13 cellular contexts compared by ENCODE assay signal in the genomic region with DNA sequence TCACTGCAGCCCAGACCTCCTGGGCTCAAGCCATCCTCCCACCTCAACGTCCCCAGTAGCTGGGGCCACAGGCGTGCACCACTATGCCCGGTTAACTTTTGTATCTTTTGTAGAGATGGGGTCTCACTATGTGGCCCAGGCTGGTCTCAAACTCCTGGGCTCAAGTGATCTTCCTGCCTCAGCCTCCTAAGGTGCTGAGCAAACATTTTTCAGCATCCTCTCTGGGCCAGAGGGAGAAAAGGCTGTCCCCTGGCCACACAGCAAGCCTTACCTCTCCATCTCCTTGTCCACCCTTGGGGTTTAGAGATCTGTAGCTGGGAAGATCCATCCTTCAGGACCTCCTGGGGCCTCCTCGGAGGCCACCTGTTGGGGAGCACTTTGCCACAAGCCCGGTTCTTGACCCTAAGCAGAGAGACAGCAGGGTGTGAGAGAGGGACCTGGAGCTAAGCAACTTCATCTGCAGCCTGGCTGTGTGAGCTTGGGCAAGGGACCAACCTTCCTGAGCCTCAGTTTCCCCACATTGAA.
"Had no signal": no experiment of that assay in that cellular context is flagged by ENCODE, and none has a peak within 500 bp of the region (broad histone marks: within the 10 kb centered on the region; RNA-seq: fewer than 3 reads in every experiment).

No MANE protein-coding gene starts in this region.

- DNase-seq: NCI-H2029, NCI-H510A had no signal

- H3K36me3 Mint-ChIP-seq: activated naive CD4-positive, alpha-beta T cell treated with anti-CD3 and anti-CD28 coated beads, Interleukin-2, amount 10 ng/mL, durations not matched to agents 7 days and 5 days; activated naive CD8-positive, alpha-beta T cell treated with anti-CD3 and anti-CD28 coated beads for 36 hours had no signal

- H3K9me3 Mint-ChIP-seq: activated CD4-positive, alpha-beta memory T cell treated with anti-CD3 and anti-CD28 coated beads, Interleukin-2, amount 10 ng/mL, durations not matched to agents 7 days and 5 days; activated naive CD4-positive, alpha-beta T cell treated with anti-CD3 and anti-CD28 coated beads, Interleukin-2, amount 10 ng/mL, durations not matched to agents 7 days and 5 days; activated naive CD8-positive, alpha-beta T cell treated with anti-CD3 and anti-CD28 coated beads for 36 hours; activated T-helper 2 cell treated with anti-CD3 and anti-CD28 coated beads, Interferon-gamma antibody, Interleukin-2, Interleukin-4, amounts not matched to agents 10 μg/mL and 5 μg/mL and 100 μg/mL, durations not matched to agents 14 hours and 24 hours and 36 hours had no signal

- H3K27me3 Mint-ChIP-seq: activated CD4-positive, alpha-beta memory T cell treated with anti-CD3 and anti-CD28 coated beads, Interleukin-2, amount 10 ng/mL, durations not matched to agents 7 days and 5 days had no signal

- H3K4me3 Mint-ChIP-seq: activated CD4-positive, alpha-beta memory T cell treated with anti-CD3 and anti-CD28 coated beads, Interleukin-2, amount 10 ng/mL, durations not matched to agents 7 days and 5 days; activated naive CD4-positive, alpha-beta T cell treated with anti-CD3 and anti-CD28 coated beads, Interleukin-2, amount 10 ng/mL, durations not matched to agents 7 days and 5 days; activated naive CD8-positive, alpha-beta T cell treated with anti-CD3 and anti-CD28 coated beads for 36 hours; T-helper 17 cell had no signal

- H3K27me3 ChIP-seq: brain microvascular endothelial cell, cardiac muscle cell, MG63, SJSA1 had no signal

- H3K27ac ChIP-seq: brain microvascular endothelial cell, cardiac muscle cell, SJSA1 had no signal

- H3K27ac Mint-ChIP-seq: activated CD4-positive, alpha-beta memory T cell treated with anti-CD3 and anti-CD28 coated beads, Interleukin-2, amount 10 ng/mL, durations not matched to agents 7 days and 5 days; activated naive CD4-positive, alpha-beta T cell treated with anti-CD3 and anti-CD28 coated beads, Interleukin-2, amount 10 ng/mL, durations not matched to agents 7 days and 5 days; activated naive CD8-positive, alpha-beta T cell treated with anti-CD3 and anti-CD28 coated beads for 36 hours; activated T-helper 2 cell treated with anti-CD3 and anti-CD28 coated beads, Interferon-gamma antibody, Interleukin-2, Interleukin-4, amounts not matched to agents 10 μg/mL and 5 μg/mL and 100 μg/mL, durations not matched to agents 14 hours and 24 hours and 36 hours; T-helper 17 cell had no signal

- H3K9me3 ChIP-seq: MG63, SJSA1 had no signal

- FAIRE-seq: RCC 7860, TTC549 had no signal

- H3K4me1 Mint-ChIP-seq: activated CD4-positive, alpha-beta memory T cell treated with anti-CD3 and anti-CD28 coated beads, Interleukin-2, amount 10 ng/mL, durations not matched to agents 7 days and 5 days; activated naive CD4-positive, alpha-beta T cell treated with anti-CD3 and anti-CD28 coated beads, Interleukin-2, amount 10 ng/mL, durations not matched to agents 7 days and 5 days had no signal

- H3K4me3 ChIP-seq: cardiac muscle cell, MG63, SJSA1 had no signal

- H3K36me3 ChIP-seq: brain microvascular endothelial cell, cardiac muscle cell, MG63, SJSA1 had no signal
